In the genomic region with DNA sequence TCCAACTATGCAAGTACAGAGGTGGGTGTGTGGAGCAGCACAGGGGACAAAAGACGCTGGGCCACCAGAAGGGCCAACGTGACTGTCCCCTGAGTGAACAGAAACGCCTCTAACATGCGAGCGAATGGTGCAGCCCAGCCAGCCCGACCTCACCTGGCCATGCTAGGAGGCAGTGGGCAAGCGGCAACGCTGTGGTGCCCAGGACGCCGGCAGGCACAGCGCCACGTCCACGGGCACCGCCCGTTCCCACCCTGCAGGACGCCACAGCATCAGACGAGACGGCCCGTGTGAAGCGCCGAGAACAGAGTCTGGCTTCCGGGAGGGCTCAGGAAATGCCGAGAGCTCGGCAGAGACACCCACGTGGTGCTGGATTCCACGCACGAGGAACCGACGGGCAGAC, we compare ENCODE assay signal across 1 cellular context.
TF ChIP-seq lines count a peak whose summit lies in the region.

No MANE protein-coding gene starts in this region.

TF ChIP-seq in K562, 482 proteins besides CTCF, POLR2A, EP300 and RAD21:
- TF ChIP-seq ZNF140 (CRISPR knock-in tag; IDR thresholded peaks at IDR 0.05) (no peak), SRF (CRISPR knock-in tag; IDR thresholded peaks at IDR 0.05) (no peak)
- TF ChIP-seq, protein P1, sequence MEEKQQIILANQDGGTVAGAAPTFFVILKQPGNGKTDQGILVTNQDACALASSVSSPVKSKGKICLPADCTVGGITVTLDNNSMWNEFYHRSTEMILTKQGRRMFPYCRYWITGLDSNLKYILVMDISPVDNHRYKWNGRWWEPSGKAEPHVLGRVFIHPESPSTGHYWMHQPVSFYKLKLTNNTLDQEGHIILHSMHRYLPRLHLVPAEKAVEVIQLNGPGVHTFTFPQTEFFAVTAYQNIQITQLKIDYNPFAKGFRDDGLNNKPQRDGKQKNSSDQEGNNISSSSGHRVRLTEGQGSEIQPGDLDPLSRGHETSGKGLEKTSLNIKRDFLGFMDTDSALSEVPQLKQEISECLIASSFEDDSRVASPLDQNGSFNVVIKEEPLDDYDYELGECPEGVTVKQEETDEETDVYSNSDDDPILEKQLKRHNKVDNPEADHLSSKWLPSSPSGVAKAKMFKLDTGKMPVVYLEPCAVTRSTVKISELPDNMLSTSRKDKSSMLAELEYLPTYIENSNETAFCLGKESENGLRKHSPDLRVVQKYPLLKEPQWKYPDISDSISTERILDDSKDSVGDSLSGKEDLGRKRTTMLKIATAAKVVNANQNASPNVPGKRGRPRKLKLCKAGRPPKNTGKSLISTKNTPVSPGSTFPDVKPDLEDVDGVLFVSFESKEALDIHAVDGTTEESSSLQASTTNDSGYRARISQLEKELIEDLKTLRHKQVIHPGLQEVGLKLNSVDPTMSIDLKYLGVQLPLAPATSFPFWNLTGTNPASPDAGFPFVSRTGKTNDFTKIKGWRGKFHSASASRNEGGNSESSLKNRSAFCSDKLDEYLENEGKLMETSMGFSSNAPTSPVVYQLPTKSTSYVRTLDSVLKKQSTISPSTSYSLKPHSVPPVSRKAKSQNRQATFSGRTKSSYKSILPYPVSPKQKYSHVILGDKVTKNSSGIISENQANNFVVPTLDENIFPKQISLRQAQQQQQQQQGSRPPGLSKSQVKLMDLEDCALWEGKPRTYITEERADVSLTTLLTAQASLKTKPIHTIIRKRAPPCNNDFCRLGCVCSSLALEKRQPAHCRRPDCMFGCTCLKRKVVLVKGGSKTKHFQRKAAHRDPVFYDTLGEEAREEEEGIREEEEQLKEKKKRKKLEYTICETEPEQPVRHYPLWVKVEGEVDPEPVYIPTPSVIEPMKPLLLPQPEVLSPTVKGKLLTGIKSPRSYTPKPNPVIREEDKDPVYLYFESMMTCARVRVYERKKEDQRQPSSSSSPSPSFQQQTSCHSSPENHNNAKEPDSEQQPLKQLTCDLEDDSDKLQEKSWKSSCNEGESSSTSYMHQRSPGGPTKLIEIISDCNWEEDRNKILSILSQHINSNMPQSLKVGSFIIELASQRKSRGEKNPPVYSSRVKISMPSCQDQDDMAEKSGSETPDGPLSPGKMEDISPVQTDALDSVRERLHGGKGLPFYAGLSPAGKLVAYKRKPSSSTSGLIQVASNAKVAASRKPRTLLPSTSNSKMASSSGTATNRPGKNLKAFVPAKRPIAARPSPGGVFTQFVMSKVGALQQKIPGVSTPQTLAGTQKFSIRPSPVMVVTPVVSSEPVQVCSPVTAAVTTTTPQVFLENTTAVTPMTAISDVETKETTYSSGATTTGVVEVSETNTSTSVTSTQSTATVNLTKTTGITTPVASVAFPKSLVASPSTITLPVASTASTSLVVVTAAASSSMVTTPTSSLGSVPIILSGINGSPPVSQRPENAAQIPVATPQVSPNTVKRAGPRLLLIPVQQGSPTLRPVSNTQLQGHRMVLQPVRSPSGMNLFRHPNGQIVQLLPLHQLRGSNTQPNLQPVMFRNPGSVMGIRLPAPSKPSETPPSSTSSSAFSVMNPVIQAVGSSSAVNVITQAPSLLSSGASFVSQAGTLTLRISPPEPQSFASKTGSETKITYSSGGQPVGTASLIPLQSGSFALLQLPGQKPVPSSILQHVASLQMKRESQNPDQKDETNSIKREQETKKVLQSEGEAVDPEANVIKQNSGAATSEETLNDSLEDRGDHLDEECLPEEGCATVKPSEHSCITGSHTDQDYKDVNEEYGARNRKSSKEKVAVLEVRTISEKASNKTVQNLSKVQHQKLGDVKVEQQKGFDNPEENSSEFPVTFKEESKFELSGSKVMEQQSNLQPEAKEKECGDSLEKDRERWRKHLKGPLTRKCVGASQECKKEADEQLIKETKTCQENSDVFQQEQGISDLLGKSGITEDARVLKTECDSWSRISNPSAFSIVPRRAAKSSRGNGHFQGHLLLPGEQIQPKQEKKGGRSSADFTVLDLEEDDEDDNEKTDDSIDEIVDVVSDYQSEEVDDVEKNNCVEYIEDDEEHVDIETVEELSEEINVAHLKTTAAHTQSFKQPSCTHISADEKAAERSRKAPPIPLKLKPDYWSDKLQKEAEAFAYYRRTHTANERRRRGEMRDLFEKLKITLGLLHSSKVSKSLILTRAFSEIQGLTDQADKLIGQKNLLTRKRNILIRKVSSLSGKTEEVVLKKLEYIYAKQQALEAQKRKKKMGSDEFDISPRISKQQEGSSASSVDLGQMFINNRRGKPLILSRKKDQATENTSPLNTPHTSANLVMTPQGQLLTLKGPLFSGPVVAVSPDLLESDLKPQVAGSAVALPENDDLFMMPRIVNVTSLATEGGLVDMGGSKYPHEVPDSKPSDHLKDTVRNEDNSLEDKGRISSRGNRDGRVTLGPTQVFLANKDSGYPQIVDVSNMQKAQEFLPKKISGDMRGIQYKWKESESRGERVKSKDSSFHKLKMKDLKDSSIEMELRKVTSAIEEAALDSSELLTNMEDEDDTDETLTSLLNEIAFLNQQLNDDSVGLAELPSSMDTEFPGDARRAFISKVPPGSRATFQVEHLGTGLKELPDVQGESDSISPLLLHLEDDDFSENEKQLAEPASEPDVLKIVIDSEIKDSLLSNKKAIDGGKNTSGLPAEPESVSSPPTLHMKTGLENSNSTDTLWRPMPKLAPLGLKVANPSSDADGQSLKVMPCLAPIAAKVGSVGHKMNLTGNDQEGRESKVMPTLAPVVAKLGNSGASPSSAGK (IDR thresholded peaks at IDR 0.05) = 0 out of 2 replicates have a peak, but pooled peaks have one; percentile 19
